6 cellular contexts compared by ENCODE assay signal in the genomic region with DNA sequence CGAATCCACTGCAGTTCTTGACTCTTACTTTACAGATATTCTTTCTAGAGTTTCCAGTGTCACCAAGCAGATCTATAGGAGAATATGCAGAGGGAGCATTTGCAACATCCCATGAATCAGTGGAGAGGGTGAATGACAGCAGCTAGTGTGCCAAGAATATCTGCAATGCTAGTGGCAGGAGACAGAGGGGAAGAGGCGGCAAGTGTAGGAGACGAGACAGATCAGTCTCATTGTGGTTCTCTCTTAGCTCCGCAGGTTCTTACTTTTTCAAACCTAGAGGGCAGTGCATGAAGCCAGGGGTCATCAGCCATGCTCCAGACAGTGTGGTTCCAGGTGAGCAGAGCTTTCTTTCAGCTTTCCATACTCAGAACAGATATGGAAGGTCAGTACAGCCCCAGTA. TPM values are rescaled to one million over a fixed set of nuclear protein-coding genes. Genes with fewer than 3 reads are reported as not detected.
A peak's percentile ranks its signal among the peaks of the same experiment; 100 is the strongest.
DNase-seq lines count a peak whose midpoint lies in the region; ATAC-seq, FAIRE-seq and TF ChIP-seq lines count a peak whose summit lies in the region.

No MANE protein-coding gene starts in this region.

- H3K9me3 ChIP-seq in WERI-Rb-1 (ENCODE audit: severe bottlenecking) = no peaks in the 10 kb centered on the region
- H3K9me3 ChIP-seq in HepG2 (ENCODE audit: low read length) = no peaks in the 10 kb centered on the region

- H3K79me2 ChIP-seq in HepG2 (ENCODE audit: insufficient read depth, low read length) = no peaks in the 10 kb centered on the region

- peaks cover 19% of the 10 kb centered on the region for H3K4me1 ChIP-seq in HepG2 (ENCODE audit: insufficient read depth, low read length)

- intact Hi-C loops in Calu3 (cut with micrococcal nuclease; ENCODE audit: unreplicated experiment) = loop anchor here (1.0 to 2.0 kb wide), 2 partner anchors 28 to 47 kb away; a partner anchor contains a TSS
- intact Hi-C loops in HepG2 (cut with micrococcal nuclease; ENCODE audit: unreplicated experiment) = loop anchor here (1.0 kb wide), 1 partner anchor 28 kb away; no protein-coding TSS in a partner anchor

- H3K4me3 Mint-ChIP-seq in Calu3 (ENCODE audit: low read depth, unreplicated experiment) = peak overlapping the region; percentile 81

- peak overlapping the region; percentile 52 for H3K27ac Mint-ChIP-seq in Calu3 (ENCODE audit: unreplicated experiment)

- H3K4me2 ChIP-seq in HepG2 (ENCODE audit: low read depth, low read length) = peak overlapping the region; percentile 97

- CTCF ChIA-PET in Calu3 (lab: Charles Lee) (interaction anchor here (0.5 to 1.8 kb wide), 2 partner anchors 28 to 1681 kb away, joined by 3 to 5 read pairs; a partner anchor contains a TSS), HepG2 (lab: Yijun Ruan, JAX; ENCODE audit: low intra/inter-chr PET ratio, low total read pairs) (no interaction called here)

- ATAC-seq in HepG2 = peak; percentile 73
- no peak for ATAC-seq in HG02642 (IDR thresholded peaks at IDR 0.05; ENCODE audit: poor library complexity, unreplicated experiment)

- H4K20me1 ChIP-seq in HepG2 (ENCODE audit: insufficient read depth, low read length) = no peaks in the 10 kb centered on the region

- in situ Hi-C loops in HepG2 (cut with HindIII; ENCODE audit: extremely low pct_ligation_motif_present, low pct_unique_long_range_greater_than_20kb) = no loop called here

- no TSS peak for BruUV-seq in Calu3 (replicated peaks; lab: Mats Ljungman, UMichigan)
- no TSS peak for BruUV-seq in HepG2 (replicated peaks; lab: Mats Ljungman, UMichigan)

- H3K4me1 Mint-ChIP-seq in Calu3 (ENCODE audit: low read depth, unreplicated experiment) = peaks cover 12% of the 10 kb centered on the region

- no peaks in the 10 kb centered on the region for H3K9me3 Mint-ChIP-seq in Calu3 (ENCODE audit: low read depth, unreplicated experiment)

- H3K36me3 ChIP-seq in WERI-Rb-1 = peaks cover 18% of the 10 kb centered on the region
- H3K36me3 ChIP-seq in HepG2 (replicated peaks in 1 of 2; ENCODE audit: control insufficient read depth in 1 of 2, insufficient read depth in 2 of 2, low read length in 2 of 2) = peaks cover 0 to 8% of the 10 kb centered on the region in 2 experiments; a peak in 1 of 5 replicates

- TF ChIP-seq CTCF in Calu3 (IDR thresholded peaks at IDR 0.05; ENCODE audit: unreplicated experiment) (no peak), WERI-Rb-1 (IDR thresholded peaks at IDR 0.05; ENCODE audit: low read depth, low read length) (no peak), HepG2 (CRISPR knock-in tag; IDR thresholded peaks at IDR 0.05) (0 out of 2 replicates have a peak, but pooled peaks have one; percentile 7)

- H3K27me3 ChIP-seq in WERI-Rb-1 (ENCODE audit: insufficient read depth, low read depth, severe bottlenecking) (no peaks in the 10 kb centered on the region), HepG2 (ENCODE audit: control insufficient read depth in 1 of 2, insufficient read depth in 2 of 2, low read length in 2 of 2) (no peaks in the 10 kb centered on the region; a peak in 1 of 5 replicates)

- peaks cover 15% of the 10 kb centered on the region for H3K36me3 Mint-ChIP-seq in Calu3 (ENCODE audit: insufficient read depth, unreplicated experiment)

- DNase-seq in Calu3 = no peak
- no peak for DNase-seq in WERI-Rb-1
- no peak for DNase-seq in HepG2 (ENCODE audit: low spot score)
- no peak for DNase-seq in iPS-NIHi7 (ENCODE audit: extremely low spot score)
- DNase-seq in NCI-H82 treated with DMSO at 0.1 percent for 48 hours (lab: John Stamatoyannopoulos, UW; ENCODE audit: unreplicated experiment) = no peak

- no peak for TF ChIP-seq POLR2A in HepG2 (IDR thresholded peaks at IDR 0.05; ENCODE audit: insufficient read depth in 1 of 2, low read depth in 2 of 2, low read length in 2 of 2)

- POLR2A ChIA-PET in HepG2 (lab: Yijun Ruan, JAX) = interaction anchor here (1.2 to 3.4 kb wide), 6 partner anchors 12 to 48 kb away, joined by 3 to 54 read pairs (median 10); a partner anchor contains a TSS

- H3K9ac ChIP-seq in HepG2 (ENCODE audit: insufficient read depth, low read depth, low read length) = peak overlapping the region; percentile 77

- no peak for TF ChIP-seq RAD21 in HepG2 (CRISPR knock-in tag; IDR thresholded peaks at IDR 0.05)

- WGBS in HepG2 (ENCODE audit: low lambda C conversion rate) = 39% methylated on average over 4 of the region's 4 CpGs

- TF ChIP-seq EP300 in HepG2 (IDR thresholded peaks at IDR 0.05; ENCODE audit: low read depth in 2 of 2, low read length in 2 of 2) (no peak), HepG2 (CRISPR knock-in tag; IDR thresholded peaks at IDR 0.05; ENCODE audit: borderline replicate concordance) (no peak)

- peak; percentile 46 for FAIRE-seq in HepG2 (lab: Jason Lieb, UNC)

- H3K27ac ChIP-seq in WERI-Rb-1 (no peak overlapping the region), HepG2 (ENCODE audit: extremely low read length, insufficient read depth, low read length) (peak overlapping the region; percentile 51)

- H3K27me3 Mint-ChIP-seq in Calu3 (ENCODE audit: unreplicated experiment) = no peaks in the 10 kb centered on the region

- H3K4me3 ChIP-seq in WERI-Rb-1 (ENCODE audit: low read depth, low read length) (peak overlapping the region; percentile 75), HepG2 (replicated peaks in 1 of 3; ENCODE audit: insufficient read depth in 1 of 3, low read depth in 2 of 3, low read length in 3 of 3) (peak overlapping the region; percentile 95 to 96 (median 95))

- H2AFZ ChIP-seq in HepG2 (ENCODE audit: low read length) = peak overlapping the region; percentile 93

RNA-seq across cellular contexts. Expression of a gene that starts 0.7 kb away (rescaled TPM):
- total RNA-seq in Calu3 (2022) (8.3 and 8.4 TPM in 2 replicates), HepG2 (2016; rRNA removed; fragmentation: Illumina TruSeq; extraction: Trizol) (4.9 and 5.2 TPM in 2 replicates)
- 0.40 and 0.88 TPM in 2 replicates for total RNA-seq in HepG2 (2016; cell fraction: cytosol; rRNA removed; fragmentation: Illumina TruSeq; extraction: Trizol; ENCODE audit: low read depth)
- 4.5 and 5.1 TPM in 2 replicates for total RNA-seq in HepG2 (2016; cell fraction: insoluble cytoplasmic fraction; rRNA removed; fragmentation: Illumina TruSeq; extraction: Trizol)
- total RNA-seq in HepG2 (2016; cell fraction: membrane; rRNA removed; fragmentation: Illumina TruSeq; extraction: Trizol) = 1.6 and 1.8 TPM in 2 replicates
- total RNA-seq in HepG2 (2016; cell fraction: nucleus; rRNA removed; fragmentation: Illumina TruSeq; extraction: Trizol) = 4.0 and 5.1 TPM in 2 replicates
- polyA plus RNA-seq in HepG2 (2011; rRNA removed) = 0.83 and 1.0 TPM in 2 replicates
- polyA plus RNA-seq in HepG2 (2011; cell fraction: cytosol; rRNA removed) = 0.83 and 0.95 TPM in 2 replicates
- polyA plus RNA-seq in HepG2 (2011; cell fraction: nucleus; rRNA removed) = 1.5 and 1.9 TPM in 2 replicates
- 0.97 and 1.1 TPM in 2 replicates for polyA plus RNA-seq in HepG2 (2012)
- 0.11 and 0.15 TPM in 2 replicates for polyA plus RNA-seq in HepG2 (2016; cell fraction: cytosol; fragmentation: Illumina TruSeq; extraction: Trizol; ENCODE audit: low read depth)
- polyA plus RNA-seq in HepG2 (2016; cell fraction: insoluble cytoplasmic fraction; fragmentation: Illumina TruSeq; extraction: Trizol; ENCODE audit: low read depth) = 2.4 TPM in 2 replicates
- 0.53 and 0.58 TPM in 2 replicates for polyA plus RNA-seq in HepG2 (2016; cell fraction: membrane; fragmentation: Illumina TruSeq; extraction: Trizol; ENCODE audit: low read depth)
- 2.7 and 3.1 TPM in 2 replicates for polyA plus RNA-seq in HepG2 (2016; cell fraction: nucleus; fragmentation: Illumina TruSeq; extraction: Trizol; ENCODE audit: insufficient read depth, low read depth)
- polyA minus RNA-seq in HepG2 (2011; rRNA and poly(A)+ RNA removed; ENCODE audit: low replicate concordance) = 4.6 and 6.5 TPM in 2 replicates
- polyA minus RNA-seq in HepG2 (2011; cell fraction: cytosol; rRNA and poly(A)+ RNA removed) = 2.4 and 2.9 TPM in 2 replicates
- polyA minus RNA-seq in HepG2 (2011; cell fraction: nucleus; rRNA and poly(A)+ RNA removed) = 5.2 and 5.3 TPM in 2 replicates

RNA-seq across cellular contexts. Expression of a gene that starts 20.5 kb away (rescaled TPM):
- total RNA-seq in Calu3 (2022) (1,147 and 1,349 TPM in 2 replicates), HepG2 (2016; rRNA removed; fragmentation: Illumina TruSeq; extraction: Trizol) (1,291 and 1,534 TPM in 2 replicates)
- total RNA-seq in HepG2 (2016; cell fraction: cytosol; rRNA removed; fragmentation: Illumina TruSeq; extraction: Trizol; ENCODE audit: low read depth) = 1,420 and 1,565 TPM in 2 replicates
- total RNA-seq in HepG2 (2016; cell fraction: insoluble cytoplasmic fraction; rRNA removed; fragmentation: Illumina TruSeq; extraction: Trizol) = 1,291 and 1,624 TPM in 2 replicates
- 2,440 and 2,539 TPM in 2 replicates for total RNA-seq in HepG2 (2016; cell fraction: membrane; rRNA removed; fragmentation: Illumina TruSeq; extraction: Trizol)
- 404 and 486 TPM in 2 replicates for total RNA-seq in HepG2 (2016; cell fraction: nucleus; rRNA removed; fragmentation: Illumina TruSeq; extraction: Trizol)
- polyA plus RNA-seq in HepG2 (2011; rRNA removed) = 502 and 554 TPM in 2 replicates
- polyA plus RNA-seq in HepG2 (2011; cell fraction: cytosol; rRNA removed) = 480 and 499 TPM in 2 replicates
- polyA plus RNA-seq in HepG2 (2011; cell fraction: nucleus; rRNA removed) = 133 TPM in 2 replicates
- 2,003 and 2,065 TPM in 2 replicates for polyA plus RNA-seq in HepG2 (2012)
- 2,396 and 2,553 TPM in 2 replicates for polyA plus RNA-seq in HepG2 (2016; cell fraction: cytosol; fragmentation: Illumina TruSeq; extraction: Trizol; ENCODE audit: low read depth)
- 1,996 and 2,029 TPM in 2 replicates for polyA plus RNA-seq in HepG2 (2016; cell fraction: insoluble cytoplasmic fraction; fragmentation: Illumina TruSeq; extraction: Trizol; ENCODE audit: low read depth)
- polyA plus RNA-seq in HepG2 (2016; cell fraction: membrane; fragmentation: Illumina TruSeq; extraction: Trizol; ENCODE audit: low read depth) = 3,179 and 3,263 TPM in 2 replicates
- 859 TPM in 2 replicates for polyA plus RNA-seq in HepG2 (2016; cell fraction: nucleus; fragmentation: Illumina TruSeq; extraction: Trizol; ENCODE audit: insufficient read depth, low read depth)
- polyA minus RNA-seq in HepG2 (2011; rRNA and poly(A)+ RNA removed; ENCODE audit: low replicate concordance) = 440 and 569 TPM in 2 replicates
- 617 and 745 TPM in 2 replicates for polyA minus RNA-seq in HepG2 (2011; cell fraction: cytosol; rRNA and poly(A)+ RNA removed)
- 167 and 200 TPM in 2 replicates for polyA minus RNA-seq in HepG2 (2011; cell fraction: nucleus; rRNA and poly(A)+ RNA removed)

RNA-seq across cellular contexts. Expression of a gene that starts 28.2 kb away (rescaled TPM):
- total RNA-seq in Calu3 (2022) = 11.3 and 13.6 TPM in 2 replicates
- 12.2 and 16.3 TPM in 2 replicates for total RNA-seq in HepG2 (2016; rRNA removed; fragmentation: Illumina TruSeq; extraction: Trizol)
- total RNA-seq in HepG2 (2016; cell fraction: cytosol; rRNA removed; fragmentation: Illumina TruSeq; extraction: Trizol; ENCODE audit: low read depth) = 1.7 and 2.7 TPM in 2 replicates
- 12.6 and 17.8 TPM in 2 replicates for total RNA-seq in HepG2 (2016; cell fraction: insoluble cytoplasmic fraction; rRNA removed; fragmentation: Illumina TruSeq; extraction: Trizol)
- 7.8 and 9.2 TPM in 2 replicates for total RNA-seq in HepG2 (2016; cell fraction: membrane; rRNA removed; fragmentation: Illumina TruSeq; extraction: Trizol)
- 6.7 and 8.5 TPM in 2 replicates for total RNA-seq in HepG2 (2016; cell fraction: nucleus; rRNA removed; fragmentation: Illumina TruSeq; extraction: Trizol)
- 2.3 TPM in 2 replicates for polyA plus RNA-seq in HepG2 (2011; rRNA removed)
- 1.9 and 2.1 TPM in 2 replicates for polyA plus RNA-seq in HepG2 (2011; cell fraction: cytosol; rRNA removed)
- 2.3 and 2.8 TPM in 2 replicates for polyA plus RNA-seq in HepG2 (2011; cell fraction: nucleus; rRNA removed)
- polyA plus RNA-seq in HepG2 (2012) = 1.8 and 2.9 TPM in 2 replicates
- 0.79 and 0.89 TPM in 2 replicates for polyA plus RNA-seq in HepG2 (2016; cell fraction: cytosol; fragmentation: Illumina TruSeq; extraction: Trizol; ENCODE audit: low read depth)
- 8.3 and 9.0 TPM in 2 replicates for polyA plus RNA-seq in HepG2 (2016; cell fraction: insoluble cytoplasmic fraction; fragmentation: Illumina TruSeq; extraction: Trizol; ENCODE audit: low read depth)
- polyA plus RNA-seq in HepG2 (2016; cell fraction: membrane; fragmentation: Illumina TruSeq; extraction: Trizol; ENCODE audit: low read depth) = 3.1 TPM in 2 replicates
- 5.5 and 7.0 TPM in 2 replicates for polyA plus RNA-seq in HepG2 (2016; cell fraction: nucleus; fragmentation: Illumina TruSeq; extraction: Trizol; ENCODE audit: insufficient read depth, low read depth)
- 0.16 and 1.7 TPM in 2 replicates for polyA minus RNA-seq in HepG2 (2011; rRNA and poly(A)+ RNA removed; ENCODE audit: low replicate concordance)
- polyA minus RNA-seq in HepG2 (2011; cell fraction: cytosol; rRNA and poly(A)+ RNA removed) = 3.1 and 3.7 TPM in 2 replicates
- 5.2 and 8.2 TPM in 2 replicates for polyA minus RNA-seq in HepG2 (2011; cell fraction: nucleus; rRNA and poly(A)+ RNA removed)

RNA-seq across cellular contexts. Expression of a gene that starts 47.1 kb away (rescaled TPM):
- total RNA-seq in Calu3 (2022) = 21.1 and 22.2 TPM in 2 replicates
- 13.2 and 16.5 TPM in 2 replicates for total RNA-seq in HepG2 (2016; rRNA removed; fragmentation: Illumina TruSeq; extraction: Trizol)
- total RNA-seq in HepG2 (2016; cell fraction: cytosol; rRNA removed; fragmentation: Illumina TruSeq; extraction: Trizol; ENCODE audit: low read depth) = 3.2 and 3.4 TPM in 2 replicates
- total RNA-seq in HepG2 (2016; cell fraction: insoluble cytoplasmic fraction; rRNA removed; fragmentation: Illumina TruSeq; extraction: Trizol) = 13.8 and 14.0 TPM in 2 replicates
- 9.6 and 9.9 TPM in 2 replicates for total RNA-seq in HepG2 (2016; cell fraction: membrane; rRNA removed; fragmentation: Illumina TruSeq; extraction: Trizol)
- total RNA-seq in HepG2 (2016; cell fraction: nucleus; rRNA removed; fragmentation: Illumina TruSeq; extraction: Trizol) = 16.1 and 19.4 TPM in 2 replicates
- polyA plus RNA-seq in HepG2 (2011; rRNA removed) = 14.9 and 15.4 TPM in 2 replicates
- polyA plus RNA-seq in HepG2 (2011; cell fraction: cytosol; rRNA removed) = 6.3 and 9.1 TPM in 2 replicates
- 19.1 and 31.2 TPM in 2 replicates for polyA plus RNA-seq in HepG2 (2011; cell fraction: nucleus; rRNA removed)
- 12.2 and 13.7 TPM in 2 replicates for polyA plus RNA-seq in HepG2 (2012)
- 2.8 and 4.0 TPM in 2 replicates for polyA plus RNA-seq in HepG2 (2016; cell fraction: cytosol; fragmentation: Illumina TruSeq; extraction: Trizol; ENCODE audit: low read depth)
- 12.8 and 13.5 TPM in 2 replicates for polyA plus RNA-seq in HepG2 (2016; cell fraction: insoluble cytoplasmic fraction; fragmentation: Illumina TruSeq; extraction: Trizol; ENCODE audit: low read depth)
- 6.7 and 7.0 TPM in 2 replicates for polyA plus RNA-seq in HepG2 (2016; cell fraction: membrane; fragmentation: Illumina TruSeq; extraction: Trizol; ENCODE audit: low read depth)
- 39.5 and 40.4 TPM in 2 replicates for polyA plus RNA-seq in HepG2 (2016; cell fraction: nucleus; fragmentation: Illumina TruSeq; extraction: Trizol; ENCODE audit: insufficient read depth, low read depth)
- 12.0 and 16.1 TPM in 2 replicates for polyA minus RNA-seq in HepG2 (2011; rRNA and poly(A)+ RNA removed; ENCODE audit: low replicate concordance)
- 9.0 and 10.0 TPM in 2 replicates for polyA minus RNA-seq in HepG2 (2011; cell fraction: cytosol; rRNA and poly(A)+ RNA removed)
- 27.0 and 37.2 TPM in 2 replicates for polyA minus RNA-seq in HepG2 (2011; cell fraction: nucleus; rRNA and poly(A)+ RNA removed)
